In genomic region chrX:14032383-14032782, GRCh38 we compare ENCODE assay signal across 8 cellular contexts. TPM values are rescaled to one million over a fixed set of nuclear protein-coding genes. Genes with fewer than 3 reads are reported as not detected.
DNase-seq lines count a peak whose midpoint lies in the region; ATAC-seq and TF ChIP-seq lines count a peak whose summit lies in the region.

No MANE protein-coding gene starts in this region.

- 0% methylated on average over 2 of the region's 2 CpGs for WGBS in right cardiac atrium
- WGBS in transverse colon (ENCODE audit: low coverage in 1 of 2), 2 donors: 2% methylated on average over 2 of the region's 2 CpGs; no CpG with 5 or more reads in 1 of the 2 donors

- CTCF ChIA-PET in activated CD4-positive, alpha-beta memory T cell treated with anti-CD3 and anti-CD28 coated beads for 36 hours (lab: Charles Lee): interaction anchor here (0.6 to 2.7 kb wide), 15 partner anchors 227 to 1116 kb away, joined by 3 to 40 read pairs (median 3); no protein-coding TSS in a partner anchor

- TF ChIP-seq POLR2A in transverse colon (IDR thresholded peaks at IDR 0.05): no peak

- in situ Hi-C loops in transverse colon (cut with MboI; ENCODE audit: low pct_ligation_motif_present in 1 of 4, low pct_unique_long_range_greater_than_20kb in 1 of 4, low sequenced_read_pairs in 3 of 4): loop anchor here (5.0 to 25.0 kb wide), 10 partner anchors 270 to 1205 kb away; partner anchors contain the start of genes TCEANC (in 2 of the 4), OFD1 (in 1 of the 4), TLR8 (in 1 of the 4) and TRAPPC2 (in 1 of the 4)

- no peaks in the 10 kb centered on the region for H3K36me3 Mint-ChIP-seq in activated CD4-positive, alpha-beta memory T cell treated with anti-CD3 and anti-CD28 coated beads for 36 hours
- H3K36me3 Mint-ChIP-seq in natural killer cell: no peaks in the 10 kb centered on the region

- intact Hi-C loops in left ventricle myocardium inferior (cut with micrococcal nuclease): loop anchor here (2.0 to 5.0 kb wide), 3 partner anchors 280 to 526 kb away; partner anchors contain the start of gene TCEANC
- intact Hi-C loops in right cardiac atrium (cut with DNase I): loop anchor here (5.0 to 10.0 kb wide), 5 partner anchors 278 to 528 kb away; partner anchors contain the start of gene TCEANC (in 2 of the 4)
- intact Hi-C loops in activated CD4-positive, alpha-beta memory T cell treated with anti-CD3 and anti-CD28 coated beads for 36 hours (cut with micrococcal nuclease): loop anchor here (1.0 to 10.0 kb wide), 4 partner anchors 134 to 842 kb away; partner anchors contain the start of genes FANCB and MOSPD2
- intact Hi-C loops in natural killer cell (cut with micrococcal nuclease): loop anchor here (1.0 to 10.0 kb wide), 5 partner anchors 282 to 1218 kb away; no protein-coding TSS in a partner anchor
- intact Hi-C loops in transverse colon (cut with DNase I; ENCODE audit: low total_unique reads): loop anchor here (5.0 to 10.0 kb wide), 3 partner anchors 278 to 525 kb away; no protein-coding TSS in a partner anchor

- H3K27ac Mint-ChIP-seq in activated CD4-positive, alpha-beta memory T cell treated with anti-CD3 and anti-CD28 coated beads for 36 hours: no peak overlapping the region
- H3K27ac Mint-ChIP-seq in natural killer cell: peak overlapping the region; percentile 39 to 89

- H3K4me3 ChIP-seq in left ventricle myocardium inferior (no peak overlapping the region), right cardiac atrium (ENCODE audit: low read length) (no peak overlapping the region), transverse colon (no peak overlapping the region)
- H3K4me3 ChIP-seq in effector memory CD4-positive, alpha-beta T cell (ENCODE audit: insufficient read depth, low read depth, low read length, poor library complexity, severe bottlenecking): no peak overlapping the region

- ATAC-seq in right cardiac atrium (no peak), natural killer cell (no peak), HG03432 (IDR thresholded peaks at IDR 0.05; ENCODE audit: unreplicated experiment) (no peak)

- no peaks in the 10 kb centered on the region for H3K27me3 Mint-ChIP-seq in activated CD4-positive, alpha-beta memory T cell treated with anti-CD3 and anti-CD28 coated beads for 36 hours
- H3K27me3 Mint-ChIP-seq in natural killer cell (ENCODE audit: low read depth in 2 of 2): peaks cover 14 to 29% of the 10 kb centered on the region in 2 donors

- no peaks in the 10 kb centered on the region for H3K36me3 ChIP-seq in left ventricle myocardium inferior
- no peaks in the 10 kb centered on the region for H3K36me3 ChIP-seq in effector memory CD4-positive, alpha-beta T cell (ENCODE audit: control insufficient read depth, insufficient read depth, low read length)
- no peaks in the 10 kb centered on the region for H3K36me3 ChIP-seq in transverse colon

- H3K9me3 Mint-ChIP-seq in activated CD4-positive, alpha-beta memory T cell treated with anti-CD3 and anti-CD28 coated beads for 36 hours: no peaks in the 10 kb centered on the region
- no peaks in the 10 kb centered on the region for H3K9me3 Mint-ChIP-seq in natural killer cell

- no peaks in the 10 kb centered on the region for H3K27me3 ChIP-seq in left ventricle myocardium inferior (ENCODE audit: low read depth)
- no peaks in the 10 kb centered on the region for H3K27me3 ChIP-seq in right cardiac atrium (ENCODE audit: control insufficient read depth, insufficient read depth)
- no peaks in the 10 kb centered on the region for H3K27me3 ChIP-seq in effector memory CD4-positive, alpha-beta T cell (replicated peaks; ENCODE audit: control insufficient read depth, insufficient read depth, low read length, poor library complexity, severe bottlenecking)
- no peaks in the 10 kb centered on the region for H3K27me3 ChIP-seq in transverse colon

- no peak for DNase-seq in left ventricle myocardium inferior
- DNase-seq in right cardiac atrium: no peak
- DNase-seq in NCI-H345 (lab: John Stamatoyannopoulos, UW): peak; percentile 39
- DNase-seq in activated CD4-positive, alpha-beta memory T cell treated with anti-CD3 and anti-CD28 coated beads for 36 hours: peak; percentile 59
- DNase-seq in effector memory CD4-positive, alpha-beta T cell: peak; percentile 9 to 36 (median 17)
- DNase-seq in natural killer cell: peak; percentile 20
- DNase-seq in transverse colon: peak; percentile 52

- H3K27ac ChIP-seq in left ventricle myocardium inferior (replicated peaks) (no peak overlapping the region), right cardiac atrium (ENCODE audit: low read length) (no peak overlapping the region), transverse colon (no peak overlapping the region)
- no peak overlapping the region for H3K27ac ChIP-seq in effector memory CD4-positive, alpha-beta T cell (ENCODE audit: insufficient read depth, low read length, poor library complexity, severe bottlenecking)

- POLR2A ChIA-PET in activated CD4-positive, alpha-beta memory T cell treated with anti-CD3 and anti-CD28 coated beads for 36 hours (lab: Charles Lee): no interaction called here

- H3K4me3 Mint-ChIP-seq in activated CD4-positive, alpha-beta memory T cell treated with anti-CD3 and anti-CD28 coated beads for 36 hours: no peak overlapping the region
- H3K4me3 Mint-ChIP-seq in natural killer cell: no peak overlapping the region

- no peak for TF ChIP-seq EP300 in transverse colon (IDR thresholded peaks at IDR 0.05; ENCODE audit: low read depth)

- TF ChIP-seq CTCF in left ventricle myocardium inferior (IDR thresholded peaks at IDR 0.05; ENCODE audit: borderline replicate concordance): peak; percentile 71
- TF ChIP-seq CTCF in natural killer cell (IDR thresholded peaks at IDR 0.05): peak; percentile 56
- peak; percentile 61 to 81 (median 72) for TF ChIP-seq CTCF in transverse colon (IDR thresholded peaks at IDR 0.05)

- peaks cover 14% of the 10 kb centered on the region for H3K4me1 Mint-ChIP-seq in activated CD4-positive, alpha-beta memory T cell treated with anti-CD3 and anti-CD28 coated beads for 36 hours (ENCODE audit: low read depth)
- H3K4me1 Mint-ChIP-seq in natural killer cell: peaks cover 12 to 18% of the 10 kb centered on the region in 2 donors

- H3K4me1 ChIP-seq in left ventricle myocardium inferior (peaks cover 27% of the 10 kb centered on the region), right cardiac atrium (ENCODE audit: control insufficient read depth, insufficient read depth, low read length) (peaks cover 2% of the 10 kb centered on the region), transverse colon (peaks cover 0 to 11% (median 2%) of the 10 kb centered on the region in 4 donors)
- peaks cover 7% of the 10 kb centered on the region for H3K4me1 ChIP-seq in effector memory CD4-positive, alpha-beta T cell (ENCODE audit: control insufficient read depth, insufficient read depth, low read length, poor library complexity, severe bottlenecking)

- H3K9me3 ChIP-seq in left ventricle myocardium inferior (replicated peaks) (no peaks in the 10 kb centered on the region), right cardiac atrium (ENCODE audit: control insufficient read depth, low read length) (no peaks in the 10 kb centered on the region), transverse colon (no peaks in the 10 kb centered on the region)
- no peaks in the 10 kb centered on the region for H3K9me3 ChIP-seq in effector memory CD4-positive, alpha-beta T cell (ENCODE audit: control insufficient read depth, low read length)

RNA-seq across cellular contexts. Expression of gene GEMIN8, which starts 2.7 kb away (rescaled TPM):
- total RNA-seq in left ventricle myocardium inferior (12.6 TPM), right cardiac atrium (1 to 10 TPM; 8.0 to 9.6 (median 8.9) TPM), natural killer cell (10 to 100 TPM in 1 of 3 donors, 1 to 10 TPM in 2; 8.8 to 13.4 (median 9.7) TPM), transverse colon (10 to 100 TPM in 3 of 4 donors, 1 to 10 TPM in 1; 8.6 to 22.1 (median 12.6) TPM)
- 11.1 TPM for polyA plus RNA-seq in right cardiac atrium
- 10 to 100 TPM in 1 of 2 experiments, 1 to 10 TPM in 1; 8.5 to 10.6 TPM for total RNA-seq in activated CD4-positive, alpha-beta memory T cell treated with anti-CD3 and anti-CD28 coated beads for 36 hours

Comparison
In these comparisons a context has a peak if more than half of its experiments do, and no peak if none do; other contexts are left out.
1. DNase-seq: peak in NCI-H345 (single experiment), activated CD4-positive, alpha-beta memory T cell treated with anti-CD3 and anti-CD28 coated beads for 36 hours (single experiment), effector memory CD4-positive, alpha-beta T cell (3 of 3), natural killer cell (single experiment) and transverse colon (single experiment); none in left ventricle myocardium inferior (single experiment) and right cardiac atrium (0 of 3).
2. Peak in every context shown above with its lines, with median percentiles within 50 percentile points of each other: CTCF ChIP-seq.